8 cellular contexts compared by ENCODE assay signal in the genomic region with DNA sequence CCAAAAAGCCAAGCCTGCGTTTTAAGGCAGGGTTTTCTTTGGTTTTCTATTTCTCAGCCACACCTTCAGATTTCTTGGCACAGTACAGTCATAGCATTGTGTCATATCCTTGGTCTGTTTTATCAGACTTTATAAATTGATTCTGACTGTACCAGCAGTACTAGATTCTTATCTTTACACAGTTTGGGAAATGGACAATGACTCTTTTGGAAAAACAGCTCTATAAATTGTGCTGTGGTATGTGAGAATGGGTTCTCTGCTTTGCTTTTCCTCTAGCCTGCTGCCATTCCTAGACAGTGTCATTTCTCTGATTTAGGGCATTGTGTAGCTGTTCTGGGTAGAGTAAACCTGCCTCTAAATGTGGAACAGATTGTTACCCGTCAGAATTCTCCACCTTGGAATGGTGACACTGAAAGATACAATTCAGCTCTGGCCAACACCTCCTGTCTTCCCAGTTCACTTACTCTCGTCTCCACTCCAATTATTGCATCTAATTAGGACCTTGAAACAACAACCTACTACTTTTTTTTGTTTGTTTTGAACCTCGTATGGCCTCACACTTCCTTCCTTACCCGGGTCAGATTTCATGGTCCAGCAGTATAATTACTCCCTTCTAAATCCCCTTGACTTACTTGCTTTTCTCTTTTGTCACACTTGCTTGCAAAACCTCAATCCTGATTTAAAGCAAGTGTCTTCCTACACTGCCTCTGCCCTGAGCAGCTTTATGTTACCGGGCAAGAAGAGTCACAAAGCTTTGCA.
DNase-seq lines count a peak whose midpoint lies in the region; ATAC-seq, FAIRE-seq and TF ChIP-seq lines count a peak whose summit lies in the region.

No MANE protein-coding gene starts in this region.

- H3K27ac ChIP-seq in PC-3 (ENCODE audit: low read length) (peak overlapping the region; percentile 99), fibroblast of lung (ENCODE audit: insufficient read depth, low read length) (peak overlapping the region; percentile 52), rectal smooth muscle tissue (ENCODE audit: low read depth, low read length) (peak overlapping the region; percentile 51)

- H3K27me3 ChIP-seq in PC-3 (ENCODE audit: low read length): no peaks in the 10 kb centered on the region
- H3K27me3 ChIP-seq in fibroblast of lung (ENCODE audit: control insufficient read depth, insufficient read depth, low read length): no peaks in the 10 kb centered on the region
- H3K27me3 ChIP-seq in rectal smooth muscle tissue (ENCODE audit: control insufficient read depth, insufficient read depth, low read length): no peaks in the 10 kb centered on the region

- H4K20me1 ChIP-seq in PC-3 (ENCODE audit: low read length) (no peaks in the 10 kb centered on the region), fibroblast of lung (ENCODE audit: control insufficient read depth, extremely low read depth, insufficient read depth, low read length) (no peaks in the 10 kb centered on the region)

- no peaks in the 10 kb centered on the region for H3K9me2 ChIP-seq in PC-3 (replicated peaks; ENCODE audit: low read length)

- H3F3A ChIP-seq in PC-3 (ENCODE audit: low read length, unreplicated experiment): peaks cover 16% of the 10 kb centered on the region

- POLR2A ChIA-PET in PC-3 (lab: Charles Lee; ENCODE audit: unreplicated experiment): interaction anchor here (0.5 kb wide), 1 partner anchor 11 kb away, joined by 3 read pairs; no protein-coding TSS in a partner anchor

- H3K9ac ChIP-seq in PC-3 (ENCODE audit: low read length) (peak overlapping the region; percentile 84), fibroblast of lung (ENCODE audit: insufficient read depth, low read length) (no peak overlapping the region), rectal smooth muscle tissue (ENCODE audit: low read length) (no peak overlapping the region)

- ATAC-seq in PC-3: peak; percentile 84
- no peak for ATAC-seq in HG03521 (IDR thresholded peaks at IDR 0.05; ENCODE audit: unreplicated experiment)

- TF ChIP-seq CTCF in PC-3 (conservative IDR thresholded peaks at IDR 0.05; ENCODE audit: low read depth, low read length) (no peak), fibroblast of lung (conservative IDR thresholded peaks at IDR 0.05 in 1 of 2, IDR thresholded peaks at IDR 0.05 in 1 of 2; ENCODE audit: low read depth in 1 of 2, low read length in 2 of 2) (no peak)

- no peak for FAIRE-seq in frontal cortex (lab: Jason Lieb, UNC)

- peak; percentile 74 for DNase-seq in Daoy (ENCODE audit: low read depth)
- peak; percentile 94 for DNase-seq in PC-3
- peak; percentile 82 to 92 for DNase-seq in fibroblast of lung (ENCODE audit: low read depth in 2 of 2)
- DNase-seq in UCSD-AML1 (lab: John Stamatoyannopoulos, UW; ENCODE audit: unreplicated experiment): no peak
- DNase-seq in frontal cortex (ENCODE audit: low spot score in 2 of 2): no peak
- no peak for DNase-seq in stimulated activated CD4-positive, alpha-beta T cell treated with anti-CD3 and anti-CD28 coated beads, Interleukin-15, amount 100 ng/mL, for 24 hours

- peak overlapping the region; percentile 85 for H3K4me2 ChIP-seq in PC-3 (ENCODE audit: low read length)
- H3K4me2 ChIP-seq in fibroblast of lung (ENCODE audit: extremely low read depth, insufficient read depth, low read length): peak overlapping the region; percentile 32

- H3K4me3 ChIP-seq in PC-3 (ENCODE audit: low read length) (peak overlapping the region; percentile 54), fibroblast of lung (replicated peaks in 1 of 4; ENCODE audit: control extremely low read depth in 1 of 4, insufficient read depth in 1 of 4, low read depth in 3 of 4, low read length in 4 of 4) (no peak overlapping the region), rectal smooth muscle tissue (ENCODE audit: low read length) (peak overlapping the region; percentile 32)

- H3K9me3 ChIP-seq in PC-3 (ENCODE audit: low read length) (no peaks in the 10 kb centered on the region), fibroblast of lung (ENCODE audit: control insufficient read depth, insufficient read depth, low read depth, low read length) (no peaks in the 10 kb centered on the region)

- H3K4me1 ChIP-seq in PC-3 (ENCODE audit: insufficient read depth, low read length) (peaks cover 58% of the 10 kb centered on the region), fibroblast of lung (ENCODE audit: control insufficient read depth, extremely low read depth, insufficient read depth, low read length) (peaks cover 3% of the 10 kb centered on the region), rectal smooth muscle tissue (ENCODE audit: control insufficient read depth, insufficient read depth, low read length) (peaks cover 15% of the 10 kb centered on the region)

- intact Hi-C loops in PC-3 (cut with micrococcal nuclease): no loop called here

- CTCF ChIA-PET in PC-3 (lab: Charles Lee): interaction anchor here (0.6 to 1.1 kb wide), 2 partner anchors 99 to 366 kb away, joined by 3 read pairs; no protein-coding TSS in a partner anchor

- no peaks in the 10 kb centered on the region for H3K79me2 ChIP-seq in PC-3 (ENCODE audit: low read length)
- no peaks in the 10 kb centered on the region for H3K79me2 ChIP-seq in fibroblast of lung (ENCODE audit: control insufficient read depth, insufficient read depth, low read length)

- TSS peak; percentile 39 for BruUV-seq in PC-3 (replicated peaks; lab: Mats Ljungman, UMichigan)

- H2AFZ ChIP-seq in PC-3 (ENCODE audit: low read length) (0 out of 2 replicates have a peak overlapping the region, but pooled peaks have one; percentile 27), fibroblast of lung (ENCODE audit: low read length) (no peak overlapping the region)

- no peaks in the 10 kb centered on the region for H3K36me3 ChIP-seq in PC-3 (ENCODE audit: low read depth, low read length)
- no peaks in the 10 kb centered on the region for H3K36me3 ChIP-seq in fibroblast of lung (ENCODE audit: control insufficient read depth, insufficient read depth, low read length)
- no peaks in the 10 kb centered on the region for H3K36me3 ChIP-seq in rectal smooth muscle tissue (ENCODE audit: control insufficient read depth, insufficient read depth, low read length)

Comparison
In these comparisons a context has a peak if more than half of its experiments do, and no peak if none do; other contexts are left out.
1. DNase-seq: peak in Daoy (single experiment), PC-3 (single experiment) and fibroblast of lung (2 of 2); none in UCSD-AML1 (single experiment), frontal cortex (0 of 2) and stimulated activated CD4-positive, alpha-beta T cell treated with anti-CD3 and anti-CD28 coated beads, Interleukin-15, amount 100 ng/mL, for 24 hours (single experiment).
2. H3K4me3 ChIP-seq: peak in PC-3 (single experiment) and rectal smooth muscle tissue (single experiment); none in fibroblast of lung (0 of 4).
3. Peak in every context shown above with its lines, with median percentiles within 50 percentile points of each other: H3K27ac ChIP-seq.